Comparison of ENCODE assay signal across 1 cellular context in genomic region chr2:10935953-10936942, GRCh38.
A peak's percentile ranks its signal among the peaks of the same experiment; 100 is the strongest.
TF ChIP-seq lines count a peak whose summit lies in the region.

No MANE protein-coding gene starts in this region.

TF ChIP-seq in HepG2, 621 proteins besides CTCF, POLR2A, EP300 and RAD21 (continued from another document and continues in another):
- TF ChIP-seq ARID5B (CRISPR knock-in tag; IDR thresholded peaks at IDR 0.05) (peak; percentile 99), JDP2 (CRISPR knock-in tag; IDR thresholded peaks at IDR 0.05; ENCODE audit: borderline replicate concordance) (no peak), ZNF710 (CRISPR knock-in tag; IDR thresholded peaks at IDR 0.05; ENCODE audit: borderline replicate concordance) (peak; percentile 97), TBL1XR1 (IDR thresholded peaks at IDR 0.05; ENCODE audit: borderline replicate concordance, low read length, partially characterized antibody) (no peak), ZNF652 (CRISPR knock-in tag; IDR thresholded peaks at IDR 0.05; ENCODE audit: borderline replicate concordance, low read depth) (peak; percentile 28; the same call in 1 of the 2 replicates), ZNF639 (CRISPR knock-in tag; conservative IDR thresholded peaks at IDR 0.05) (no peak), ETV6 (CRISPR knock-in tag; conservative IDR thresholded peaks at IDR 0.05) (no peak), ZNF597 (CRISPR knock-in tag; IDR thresholded peaks at IDR 0.05) (no peak), ZNF326 (CRISPR knock-in tag; IDR thresholded peaks at IDR 0.05; ENCODE audit: borderline replicate concordance) (no peak), ADNP (CRISPR knock-in tag; IDR thresholded peaks at IDR 0.05) (no peak), ZNF263 (CRISPR knock-in tag; IDR thresholded peaks at IDR 0.05) (no peak), ZNF598 (CRISPR knock-in tag; IDR thresholded peaks at IDR 0.05; ENCODE audit: borderline replicate concordance) (no peak), CSRNP2 (CRISPR knock-in tag; conservative IDR thresholded peaks at IDR 0.05; ENCODE audit: low read depth) (no peak), SMC3 (IDR thresholded peaks at IDR 0.05; ENCODE audit: low read length) (0 out of 2 replicates have a peak, but pooled peaks have one; percentile 1), SIN3A (IDR thresholded peaks at IDR 0.05; ENCODE audit: borderline replicate concordance, low read depth, low read length) (no peak), HMGXB4 (CRISPR knock-in tag; IDR thresholded peaks at IDR 0.05; ENCODE audit: borderline replicate concordance in 1 of 2, low read depth in 1 of 2) (peak in 1 of 2 experiments; percentile 57; a peak in 1 of 4 replicates), ZBTB3 (CRISPR knock-in tag; IDR thresholded peaks at IDR 0.05; ENCODE audit: borderline replicate concordance, low read depth) (peak; percentile 68; the same call in 1 of the 2 replicates), ZNF839 (CRISPR knock-in tag; IDR thresholded peaks at IDR 0.05; ENCODE audit: borderline replicate concordance) (no peak), ZKSCAN1 (IDR thresholded peaks at IDR 0.05; ENCODE audit: low read length) (no peak), POLR2G (IDR thresholded peaks at IDR 0.05; ENCODE audit: low read depth, low read length) (no peak), KDM2A (CRISPR knock-in tag; IDR thresholded peaks at IDR 0.05; ENCODE audit: borderline replicate concordance, low read depth) (peak; percentile 80; the same call in 1 of the 2 replicates), ZNF790 (CRISPR knock-in tag; IDR thresholded peaks at IDR 0.05; ENCODE audit: borderline replicate concordance) (no peak), RFXANK (CRISPR knock-in tag; IDR thresholded peaks at IDR 0.05) (no peak), NPAS2 (CRISPR knock-in tag; IDR thresholded peaks at IDR 0.05; ENCODE audit: borderline replicate concordance) (no peak), ZC3H4 (CRISPR knock-in tag; IDR thresholded peaks at IDR 0.05; ENCODE audit: borderline replicate concordance) (no peak), PTBP1 (IDR thresholded peaks at IDR 0.05; ENCODE audit: low read depth, low read length, poor library complexity, severe bottlenecking) (no peak), HDAC1 (CRISPR knock-in tag; IDR thresholded peaks at IDR 0.05) (peak; percentile 72), THYN1 (CRISPR knock-in tag; IDR thresholded peaks at IDR 0.05; ENCODE audit: borderline replicate concordance, low read depth) (no peak), ZNF142 (CRISPR knock-in tag; IDR thresholded peaks at IDR 0.05) (no peak), ATF4 (CRISPR knock-in tag; IDR thresholded peaks at IDR 0.05) (peak in 1 of 2 experiments; percentile 82; a peak in 2 of 4 replicates), ZNF792 (CRISPR knock-in tag; IDR thresholded peaks at IDR 0.05) (peak; percentile 94), ZNF7 (CRISPR knock-in tag; IDR thresholded peaks at IDR 0.05) (no peak), RFX1 (IDR thresholded peaks at IDR 0.05) (peak; percentile 78), CEBPB (IDR thresholded peaks at IDR 0.05; ENCODE audit: borderline replicate concordance, low read depth, low read length) (peak; percentile 80), ARID2 (CRISPR knock-in tag; IDR thresholded peaks at IDR 0.05; ENCODE audit: borderline replicate concordance) (no peak; the same call in 1 of the 2 replicates), ZNF547 (CRISPR knock-in tag; IDR thresholded peaks at IDR 0.05) (no peak), RFX3 (CRISPR knock-in tag; IDR thresholded peaks at IDR 0.05) (peak; percentile 48; the same call in 1 of the 2 replicates), ZNF138 (CRISPR knock-in tag; IDR thresholded peaks at IDR 0.05; ENCODE audit: low read depth) (no peak), ZBTB34 (CRISPR knock-in tag; IDR thresholded peaks at IDR 0.05) (0 out of 2 replicates have a peak, but pooled peaks have one; percentile 47), SMARCE1 (IDR thresholded peaks at IDR 0.05; ENCODE audit: borderline replicate concordance) (peak; percentile 87; the same call in 1 of the 2 replicates), ZNF441 (CRISPR knock-in tag; IDR thresholded peaks at IDR 0.05; ENCODE audit: borderline replicate concordance) (peak; percentile 72; the same call in 1 of the 2 replicates)
